8 cellular contexts compared by ENCODE assay signal in the genomic region with DNA sequence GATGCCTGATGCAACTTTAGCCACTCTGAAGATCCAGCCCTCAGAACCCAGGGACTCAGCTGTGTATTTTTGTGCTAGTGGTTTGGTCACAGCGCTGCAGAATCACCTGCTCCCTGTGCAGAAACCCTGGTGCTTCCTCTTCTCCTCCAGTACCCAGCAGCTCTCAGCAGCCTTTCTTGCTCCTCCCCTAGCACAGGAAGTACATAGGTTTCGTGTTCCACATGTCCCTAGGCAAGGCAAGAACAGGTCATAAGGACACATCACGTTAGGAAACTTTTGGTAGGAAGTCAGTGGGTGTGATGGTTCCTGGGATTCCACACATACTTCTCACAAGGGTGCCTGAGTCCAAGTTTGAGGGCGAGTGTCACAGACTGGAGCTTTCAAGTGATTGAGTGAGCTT.
DNase-seq lines count a peak whose midpoint lies in the region; ATAC-seq, FAIRE-seq and TF ChIP-seq lines count a peak whose summit lies in the region.
"Had no signal": no experiment of that assay in that cellular context is flagged by ENCODE, and none has a peak within 500 bp of the region (broad histone marks: within the 10 kb centered on the region; RNA-seq: fewer than 3 reads in every experiment).

No MANE protein-coding gene starts in this region.

- TF ChIP-seq CTCF in fibroblast of the aortic adventitia (IDR thresholded peaks at IDR 0.05; ENCODE audit: insufficient read depth, low read length) (no peak), D721Med (IDR thresholded peaks at IDR 0.05; ENCODE audit: insufficient read depth, missing control alignments) (no peak)

- no peak for FAIRE-seq in D721Med (lab: Jason Lieb, UNC)

- DNase-seq in NOMO-1 treated with dmso at 0.1 percent for 144 hours (lab: John Stamatoyannopoulos, UW; ENCODE audit: unreplicated experiment) (peak; percentile 36), fibroblast of the aortic adventitia (ENCODE audit: low read depth) (peak; percentile 39), KG1 (lab: John Stamatoyannopoulos, UW) (no peak), occipital lobe (lab: John Stamatoyannopoulos, UW) (no peak), D721Med (ENCODE audit: insufficient read length, low spot score) (no peak)

- H3K4me3 ChIP-seq in fibroblast of the aortic adventitia (ENCODE audit: low read depth, low read length): no peak overlapping the region
- H3K4me3 ChIP-seq: SJSA1 had no signal

- ATAC-seq in GM18870 (IDR thresholded peaks at IDR 0.05; ENCODE audit: unreplicated experiment) (peak; percentile 49), HG02642 (IDR thresholded peaks at IDR 0.05; ENCODE audit: poor library complexity, unreplicated experiment) (peak; percentile 78)

Comparison
In these comparisons a context has a peak if more than half of its experiments do, and no peak if none do; other contexts are left out.
1. DNase-seq: peak in NOMO-1 treated with dmso at 0.1 percent for 144 hours (single experiment) and fibroblast of the aortic adventitia (single experiment); none in KG1 (single experiment), occipital lobe (single experiment) and D721Med (single experiment).